ENCODE assay signal across 1 cellular context in the genomic region with DNA sequence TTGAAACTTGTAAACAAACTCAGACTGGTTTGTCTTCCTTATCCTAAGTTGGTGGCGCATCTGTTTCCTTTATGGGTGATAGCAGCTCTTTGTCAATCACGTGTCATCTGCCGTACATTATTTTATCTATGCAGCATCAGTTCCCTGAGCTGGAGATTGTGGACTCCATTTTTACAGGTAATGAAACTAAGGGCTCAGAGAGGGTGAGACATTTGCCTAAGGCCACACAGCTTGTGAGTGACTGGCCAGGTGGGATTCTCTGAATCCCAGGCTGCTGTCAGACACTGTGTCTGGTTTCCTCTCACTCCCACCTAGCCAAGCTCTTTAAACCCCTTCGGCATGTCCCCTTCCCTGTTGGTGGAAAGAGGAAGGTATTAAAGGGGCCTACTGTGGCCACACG.
A peak's percentile ranks its signal among the peaks of the same experiment; 100 is the strongest.
TF ChIP-seq lines count a peak whose summit lies in the region.

No MANE protein-coding gene starts in this region.

TF ChIP-seq in HepG2, 621 proteins besides CTCF, POLR2A, EP300 and RAD21:
- TF ChIP-seq ZNF768 (CRISPR knock-in tag; IDR thresholded peaks at IDR 0.05) = peak; percentile 79
- no peak for TF ChIP-seq MAZ (IDR thresholded peaks at IDR 0.05; ENCODE audit: borderline replicate concordance, low read depth, low read length)
- no peak for TF ChIP-seq MAZ (CRISPR knock-in tag; IDR thresholded peaks at IDR 0.05; ENCODE audit: low read depth)
